Comparison of ENCODE assay signal across 9 cellular contexts in the genomic region with DNA sequence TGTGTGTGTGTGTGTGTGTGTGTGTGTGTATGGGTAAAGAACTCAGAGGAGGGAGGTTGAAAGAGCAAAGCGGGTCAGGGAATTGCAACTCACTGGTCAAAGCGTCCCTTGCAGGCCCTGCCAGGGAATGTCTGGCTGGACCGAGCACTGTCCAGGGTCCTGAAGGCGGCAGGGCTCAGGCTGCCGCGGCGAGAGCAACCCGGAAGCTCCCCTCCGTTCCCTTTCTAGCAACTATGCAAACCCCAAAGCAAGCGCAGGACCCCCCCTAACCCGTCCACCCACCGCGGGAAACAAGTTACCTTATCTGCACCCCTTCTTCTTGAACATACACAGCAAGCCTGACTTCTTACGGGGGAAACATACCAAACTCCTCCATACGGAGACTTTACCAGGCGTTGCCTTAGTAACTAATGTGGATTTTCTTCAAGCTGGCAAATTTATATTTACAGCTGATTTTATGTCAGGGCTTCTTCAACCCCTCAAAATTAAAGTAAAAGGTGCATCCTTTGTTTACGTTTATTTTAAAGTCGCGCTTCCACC. TPM values are rescaled to one million over a fixed set of nuclear protein-coding genes. Genes with fewer than 3 reads are reported as not detected.
DNase-seq lines count a peak whose midpoint lies in the region; ATAC-seq and TF ChIP-seq lines count a peak whose summit lies in the region.
"Had no signal": no experiment of that assay in that cellular context is flagged by ENCODE, and none has a peak within 500 bp of the region (broad histone marks: within the 10 kb centered on the region; RNA-seq: fewer than 3 reads in every experiment).

No MANE protein-coding gene starts in this region.

- ATAC-seq in HG02798 (IDR thresholded peaks at IDR 0.05; ENCODE audit: poor library complexity, unreplicated experiment), result peak; percentile 73

- H3K27me3 Mint-ChIP-seq in chondrocyte (ENCODE audit: low read depth), result peaks cover 26% of the 10 kb centered on the region

- no peaks in the 10 kb centered on the region for H3K9me3 Mint-ChIP-seq in chondrocyte (ENCODE audit: low read depth)

- in situ Hi-C loops in GM13977 (cut with MboI; ENCODE audit: low pct_unique_long_range_greater_than_20kb, low sequenced_read_pairs, unreplicated experiment), result no loop called here
- in situ Hi-C loops in SK-MEL-5 (cut with HindIII; ENCODE audit: low pct_unique_long_range_greater_than_20kb, low sequenced_read_pairs), result no loop called here

- TF ChIP-seq CTCF in GM13977 (IDR thresholded peaks at IDR 0.05; ENCODE audit: extremely low read depth, insufficient read depth, missing control alignments), result no peak
- TF ChIP-seq CTCF in chondrocyte (IDR thresholded peaks at IDR 0.05), result no peak

- peak; percentile 45 for DNase-seq in GM13977 (ENCODE audit: low spot score)
- DNase-seq in SK-MEL-5 (ENCODE audit: low read depth, low spot score), result peak; percentile 46
- DNase-seq in chondrocyte (ENCODE audit: low spot score), result no peak
- DNase-seq in kidney glomerular epithelial cell (lab: John Stamatoyannopoulos, UW), result peak; percentile 69
- peak; percentile 6 for DNase-seq in stimulated activated CD8-positive, alpha-beta memory T cell treated with anti-CD3 and anti-CD28 coated beads, Interleukin-12 subunit alpha, Interleukin-12 subunit beta, amount 100 ng/mL, for 1 hour (ENCODE audit: low read depth)
- DNase-seq in NCI-H1105 treated with DMSO at 0.1 percent for 48 hours (lab: John Stamatoyannopoulos, UW), result no peak
- no peak for DNase-seq in SKM-1 (lab: John Stamatoyannopoulos, UW; ENCODE audit: unreplicated experiment)

- H3K36me3 Mint-ChIP-seq in chondrocyte (ENCODE audit: low read depth), result no peaks in the 10 kb centered on the region

- H3K4me1 Mint-ChIP-seq in chondrocyte (ENCODE audit: low read depth), result peaks cover 4% of the 10 kb centered on the region

- H3K27ac Mint-ChIP-seq in chondrocyte (ENCODE audit: unreplicated experiment), result no peak overlapping the region
- H3K27ac Mint-ChIP-seq: T-helper 1 cell treated with Interleukin-12 subunit alpha and Interleukin-12 subunit beta and Interleukin-4 antibody, amounts not matched to agents 30 μg/mL and 1 μg/mL, for 36 hours had no signal

- peak overlapping the region; percentile 51 for H3K4me3 Mint-ChIP-seq in chondrocyte (ENCODE audit: unreplicated experiment)
- H3K4me3 Mint-ChIP-seq: T-helper 1 cell treated with Interleukin-12 subunit alpha and Interleukin-12 subunit beta and Interleukin-4 antibody, amounts not matched to agents 30 μg/mL and 1 μg/mL, for 36 hours had no signal

RNA-seq across cellular contexts. Expression of gene GRM1, which starts 0.5 kb away (rescaled TPM):
- 0.13 and 0.26 TPM in 2 replicates for total RNA-seq in SK-MEL-5 (2014; rRNA removed; shearing (Covaris generic))
- polyA plus RNA-seq in SK-MEL-5 (2015; cell fraction: cytosol; rRNA removed), result 0.24 and 0.31 TPM in 2 replicates
- 0.22 and 1.4 TPM in 2 replicates for polyA plus RNA-seq in SK-MEL-5 (2015; cell fraction: nucleus; rRNA removed)
- not detected in 3 replicates for total RNA-seq in chondrocyte

Comparison
In these comparisons a context has a peak if more than half of its experiments do, and no peak if none do; other contexts are left out.
1. DNase-seq: peak in GM13977 (single experiment), SK-MEL-5 (single experiment), kidney glomerular epithelial cell (single experiment) and stimulated activated CD8-positive, alpha-beta memory T cell treated with anti-CD3 and anti-CD28 coated beads, Interleukin-12 subunit alpha, Interleukin-12 subunit beta, amount 100 ng/mL, for 1 hour (single experiment); none in chondrocyte (single experiment), NCI-H1105 treated with DMSO at 0.1 percent for 48 hours (single experiment) and SKM-1 (single experiment).